8 cellular contexts compared by ENCODE assay signal in the genomic region with DNA sequence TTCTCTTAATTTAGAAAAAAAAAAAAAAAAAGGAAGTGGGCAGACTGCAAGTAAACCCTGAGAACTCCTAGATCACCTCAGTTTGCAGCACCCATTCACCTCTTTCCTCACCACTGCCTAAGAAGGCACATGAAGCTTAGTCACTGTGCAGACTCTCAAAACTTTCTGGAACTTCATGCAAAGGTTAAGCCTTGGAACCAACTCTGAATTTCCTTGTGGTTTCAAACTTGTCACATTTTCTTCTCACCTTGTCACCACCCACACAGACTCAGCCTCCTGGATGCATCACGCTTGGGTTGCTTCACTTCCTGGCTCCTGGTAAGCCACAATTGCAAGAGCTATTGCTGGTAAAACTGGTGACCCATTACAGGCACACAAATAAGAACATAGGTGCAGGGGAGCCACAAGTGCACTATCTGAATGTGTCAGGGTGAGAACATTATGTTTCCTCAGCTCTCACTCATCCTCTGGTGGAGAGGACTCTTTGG. TPM values are rescaled to one million over a fixed set of nuclear protein-coding genes. Genes with fewer than 3 reads are reported as not detected.
DNase-seq lines count a peak whose midpoint lies in the region; ATAC-seq and TF ChIP-seq lines count a peak whose summit lies in the region.

No MANE protein-coding gene starts in this region.

- no peaks in the 10 kb centered on the region for H4K20me1 ChIP-seq in BLaER1

- H3K9me3 ChIP-seq in BLaER1, result peaks cover 18% of the 10 kb centered on the region
- H3K9me3 ChIP-seq in Caco-2, result peaks cover 10% of the 10 kb centered on the region

- no peaks in the 10 kb centered on the region for H3K36me3 ChIP-seq in BLaER1
- H3K36me3 ChIP-seq in Caco-2 (ENCODE audit: control insufficient read depth, insufficient read depth, low read length), result no peaks in the 10 kb centered on the region; the same call in 1 of the 2 replicates

- no peak overlapping the region for H3K27ac Mint-ChIP-seq in Caco-2 (ENCODE audit: unreplicated experiment)

- H3K27me3 ChIP-seq in BLaER1 (no peaks in the 10 kb centered on the region), Caco-2 (replicated peaks; ENCODE audit: control insufficient read depth, insufficient read depth, low read length) (no peaks in the 10 kb centered on the region)

- peaks cover 22% of the 10 kb centered on the region for H3K9me3 Mint-ChIP-seq in Caco-2 (ENCODE audit: unreplicated experiment)

- peaks cover 12% of the 10 kb centered on the region for H3K4me1 ChIP-seq in BLaER1
- peaks cover under 1% of the 10 kb centered on the region for H3K4me1 ChIP-seq in Caco-2

- H3K27me3 Mint-ChIP-seq in Caco-2 (ENCODE audit: insufficient read depth, unreplicated experiment), result no peaks in the 10 kb centered on the region

- CTCF ChIA-PET in Caco-2 (lab: Charles Lee), result interaction anchor here (0.6 kb wide), 1 partner anchor 579 kb away, joined by 3 read pairs; no protein-coding TSS in a partner anchor

- intact Hi-C loops in Caco-2 (cut with micrococcal nuclease; ENCODE audit: unreplicated experiment), result no loop called here

- H3K27ac ChIP-seq in BLaER1, result no peak overlapping the region

- no peaks in the 10 kb centered on the region for H3K4me1 Mint-ChIP-seq in Caco-2 (ENCODE audit: low read depth, unreplicated experiment)

- no TSS peak for BruUV-seq in Caco-2 (replicated peaks; lab: Mats Ljungman, UMichigan)

- POLR2A ChIA-PET in Caco-2 (lab: Charles Lee), result no interaction called here

- DNase-seq in GM20000 (ENCODE audit: low spot score) (peak; percentile 60), Caco-2 (no peak), D341Med (ENCODE audit: low spot score) (no peak)
- peak; percentile 66 to 77 for DNase-seq in activated CD4-positive, alpha-beta T cell treated with anti-CD3 and anti-CD28 coated beads for 24 hours (ENCODE audit: low read depth in 2 of 2)
- peak; percentile 46 to 60 (median 57) for DNase-seq in stimulated activated CD4-positive, alpha-beta T cell treated with anti-CD3 and anti-CD28 coated beads, TNF-alpha, amount 100 ng/mL, for 1 hour (ENCODE audit: low read depth in 3 of 3, low spot score in 1 of 3)

- peak; percentile 75 for ATAC-seq in HG03565 (IDR thresholded peaks at IDR 0.05; ENCODE audit: unreplicated experiment)
- ATAC-seq in esophagus mucosa, result peak; percentile 91

- H3K4me3 ChIP-seq in BLaER1 (no peak overlapping the region), Caco-2 (ENCODE audit: low read depth, low read length) (no peak overlapping the region)

- no peak for TF ChIP-seq CTCF in GM20000 (IDR thresholded peaks at IDR 0.05; ENCODE audit: extremely low read depth, missing control alignments)
- TF ChIP-seq CTCF in Caco-2 (IDR thresholded peaks at IDR 0.05; ENCODE audit: insufficient read depth in 1 of 2, low read depth in 1 of 2, low read length in 1 of 2, severe bottlenecking in 1 of 2, unreplicated experiment in 1 of 2), result no peak

- no peak overlapping the region for H3K4me3 Mint-ChIP-seq in Caco-2 (ENCODE audit: unreplicated experiment)

- H3K36me3 Mint-ChIP-seq in Caco-2 (ENCODE audit: insufficient read depth, unreplicated experiment), result no peaks in the 10 kb centered on the region

- no peak overlapping the region for H3K9ac ChIP-seq in BLaER1

- H3K4me2 ChIP-seq in BLaER1, result peak overlapping the region; percentile 36

RNA-seq across cellular contexts. Expression of gene CPD, which starts 15.0 kb away (rescaled TPM):
- 41.7 TPM for total RNA-seq in esophagus mucosa
- total RNA-seq in Caco-2 (2022), result 127 and 149 TPM in 2 replicates

RNA-seq across cellular contexts. Expression of gene TMIGD1, which starts 29.9 kb away (rescaled TPM):
- total RNA-seq in esophagus mucosa, result not detected
- total RNA-seq in Caco-2 (2022), result not detected in 2 replicates

Comparison
In these comparisons a context has a peak if more than half of its experiments do, and no peak if none do; other contexts are left out.
1. DNase-seq: peak in GM20000 (single experiment), activated CD4-positive, alpha-beta T cell treated with anti-CD3 and anti-CD28 coated beads for 24 hours (2 of 2) and stimulated activated CD4-positive, alpha-beta T cell treated with anti-CD3 and anti-CD28 coated beads, TNF-alpha, amount 100 ng/mL, for 1 hour (3 of 3); none in Caco-2 (0 of 2) and D341Med (single experiment).